Comparison of ENCODE assay signal across 13 cellular contexts in the genomic region with DNA sequence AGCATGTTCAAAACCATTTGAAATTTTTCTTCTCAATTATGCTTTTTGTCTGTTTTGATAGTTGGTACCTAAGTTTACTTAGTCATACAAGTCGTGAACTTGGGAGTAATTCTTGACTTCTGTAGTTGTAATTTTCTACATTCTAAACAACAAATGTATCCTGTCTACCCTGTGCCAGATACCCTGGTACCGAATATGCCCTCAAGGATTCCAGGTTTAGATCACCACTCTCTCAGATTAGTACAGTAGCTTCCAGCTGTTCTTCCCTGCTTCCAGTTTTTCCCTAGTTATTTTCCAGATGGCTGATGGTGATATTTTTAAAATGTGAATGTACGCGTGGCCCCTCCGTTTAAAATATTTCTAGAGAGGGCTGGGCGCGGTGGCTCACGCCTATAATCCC. TPM values are rescaled to one million over a fixed set of nuclear protein-coding genes. Genes with fewer than 3 reads are reported as not detected.
DNase-seq lines count a peak whose midpoint lies in the region; FAIRE-seq and TF ChIP-seq lines count a peak whose summit lies in the region.
"Had no signal": no experiment of that assay in that cellular context is flagged by ENCODE, and none has a peak within 500 bp of the region (broad histone marks: within the 10 kb centered on the region; RNA-seq: fewer than 3 reads in every experiment).

No MANE protein-coding gene starts in this region.

- H3K9me3 ChIP-seq in PC-9 (ENCODE audit: insufficient read depth, low read depth) (peaks cover 9% of the 10 kb centered on the region; the same call in 1 of the 2 replicates), skeletal muscle tissue (ENCODE audit: control insufficient read depth in 3 of 3, low read length in 3 of 3) (no peaks in the 10 kb centered on the region), A673 (ENCODE audit: low read depth, low read length, poor library complexity, severe bottlenecking) (peaks cover 9% of the 10 kb centered on the region)
- H3K9me3 ChIP-seq: suprapubic skin had no signal

- peaks cover 96% of the 10 kb centered on the region for H3K79me2 ChIP-seq in PC-9 (ENCODE audit: low read depth)

- POLR2A ChIA-PET in PC-9 (lab: Charles Lee; ENCODE audit: unreplicated experiment) (no interaction called here), A673 (lab: Charles Lee; ENCODE audit: low non-redundant PET) (no interaction called here)

- H3K4me3 ChIP-seq in PC-9 (no peak overlapping the region), skeletal muscle tissue (ENCODE audit: low read length in 3 of 3) (no peak overlapping the region), A673 (ENCODE audit: low read depth, low read length, poor library complexity, severe bottlenecking) (no peak overlapping the region)
- H3K4me3 ChIP-seq: BLaER1 treated with 17β-estradiol and CSF1 and Interleukin-3, amounts not matched to agents 10 nM and 100 nM; HAP-1; suprapubic skin had no signal

- peaks cover 20% of the 10 kb centered on the region for H3F3A ChIP-seq in PC-9 (ENCODE audit: insufficient read depth, low read depth)

- H3K4me1 ChIP-seq in PC-9 (replicated peaks; ENCODE audit: insufficient read depth), result peaks cover 30% of the 10 kb centered on the region
- H3K4me1 ChIP-seq in skeletal muscle tissue (ENCODE audit: control insufficient read depth in 3 of 3, insufficient read depth in 3 of 3, low read length in 3 of 3), result peaks cover 17 to 20% (median 18%) of the 10 kb centered on the region in 3 donors
- peaks cover 14% of the 10 kb centered on the region for H3K4me1 ChIP-seq in A673 (ENCODE audit: insufficient read depth, low read length, poor library complexity, severe bottlenecking)

- H3K27me3 ChIP-seq in PC-9 (ENCODE audit: insufficient read depth, low read depth) (no peaks in the 10 kb centered on the region), skeletal muscle tissue (ENCODE audit: control insufficient read depth in 3 of 3, insufficient read depth in 3 of 3, low read length in 3 of 3) (no peaks in the 10 kb centered on the region), A673 (replicated peaks; ENCODE audit: insufficient read depth, low read depth, low read length, poor library complexity) (no peaks in the 10 kb centered on the region)
- H3K27me3 ChIP-seq: BLaER1 treated with 17β-estradiol and CSF1 and Interleukin-3, amounts not matched to agents 10 nM and 100 nM; suprapubic skin had no signal

- peaks cover 20% of the 10 kb centered on the region for H3K36me3 ChIP-seq in PC-9 (ENCODE audit: low read depth)
- no peaks in the 10 kb centered on the region for H3K36me3 ChIP-seq in skeletal muscle tissue (ENCODE audit: control insufficient read depth in 3 of 3, insufficient read depth in 3 of 3, low read length in 3 of 3)
- H3K36me3 ChIP-seq in A673 (ENCODE audit: insufficient read depth, low read length, poor library complexity, severe bottlenecking), result peaks cover 7% of the 10 kb centered on the region
- H3K36me3 ChIP-seq: suprapubic skin had no signal

- FAIRE-seq in GM19239 (lab: Jason Lieb, UNC), result peak; percentile 75

- H3K9me2 ChIP-seq in PC-9 (ENCODE audit: insufficient read depth), result no peaks in the 10 kb centered on the region

- TSS peak; percentile 89 for BruUV-seq in PC-9 (replicated peaks; lab: Mats Ljungman, UMichigan)
- BruUV-seq in A673 (replicated peaks; lab: Mats Ljungman, UMichigan), result no TSS peak

- CTCF ChIA-PET in PC-9 (lab: Charles Lee), result interaction anchor here (0.6 kb wide), 1 partner anchor 212 kb away, joined by 5 read pairs; no protein-coding TSS in a partner anchor
- CTCF ChIA-PET in A673 (lab: Charles Lee), result no interaction called here

- H4K20me1 ChIP-seq in PC-9 (ENCODE audit: insufficient read depth), result no peaks in the 10 kb centered on the region

- H2AFZ ChIP-seq in PC-9, result no peak overlapping the region

- TF ChIP-seq CTCF in PC-9 (conservative IDR thresholded peaks at IDR 0.05) (no peak), A673 (conservative IDR thresholded peaks at IDR 0.05; ENCODE audit: low read depth, low read length) (no peak)

- no peak for DNase-seq in GM19239 (ENCODE audit: insufficient read length, low spot score)
- DNase-seq in PC-9, result no peak
- DNase-seq in foreskin melanocyte, result peak; percentile 36
- DNase-seq in A673 (ENCODE audit: low spot score), result no peak
- no peak for DNase-seq in LoVo (ENCODE audit: low spot score)
- DNase-seq in middle frontal gyrus (ENCODE audit: extremely low spot score, low spot score), result no peak
- DNase-seq: naive thymus-derived CD8-positive, alpha-beta T cell; NCI-H1105 treated with DMSO at 0.1 percent for 48 hours had no signal

- H3K27ac ChIP-seq in PC-9, result no peak overlapping the region
- peak overlapping the region; percentile 36 for H3K27ac ChIP-seq in skeletal muscle tissue (ENCODE audit: low read depth, low read length)
- H3K27ac ChIP-seq in A673 (ENCODE audit: low read depth, low read length, poor library complexity, severe bottlenecking), result no peak overlapping the region
- H3K27ac ChIP-seq: BLaER1 treated with 17β-estradiol and CSF1 and Interleukin-3, amounts not matched to agents 10 nM and 100 nM; suprapubic skin had no signal

- intact Hi-C loops in PC-9 (cut with micrococcal nuclease; ENCODE audit: unreplicated experiment), result no loop called here
- intact Hi-C loops in A673 (cut with micrococcal nuclease; ENCODE audit: unreplicated experiment), result no loop called here

- no peak overlapping the region for H3K9ac ChIP-seq in skeletal muscle tissue (ENCODE audit: low read depth in 1 of 3, low read length in 3 of 3)
- H3K9ac ChIP-seq: BLaER1 treated with 17β-estradiol and CSF1 and Interleukin-3, amounts not matched to agents 10 nM and 100 nM had no signal

- H3K4me2 ChIP-seq in PC-9, result no peak overlapping the region
- H3K4me2 ChIP-seq: BLaER1 treated with 17β-estradiol and CSF1 and Interleukin-3, amounts not matched to agents 10 nM and 100 nM had no signal

RNA-seq across cellular contexts. Expression of a gene that starts 6.5 kb away (rescaled TPM):
- total RNA-seq in PC-9 (2021), result 37.0 and 38.8 TPM in 2 replicates
- total RNA-seq in skeletal muscle tissue, result 20.4 TPM
- total RNA-seq in A673 (2021), result 34.9 and 37.4 TPM in 2 replicates

RNA-seq across cellular contexts. Expression of a gene that starts 33.2 kb away (rescaled TPM):
- total RNA-seq in PC-9 (2021) (29.6 and 36.3 TPM in 2 replicates), skeletal muscle tissue (66.8 TPM), A673 (2021) (13.6 and 14.1 TPM in 2 replicates)
- total RNA-seq: T-helper 1 cell treated with Interleukin-12 subunit alpha and Interleukin-12 subunit beta and Interleukin-4 antibody, amounts not matched to agents 30 ng/mL and 1 ng/mL, for 36 hours had no signal
